ENCODE assay signal across 14 cellular contexts in genomic region chr3:134630506-134630905, GRCh38. TPM values are rescaled to one million over a fixed set of nuclear protein-coding genes. Genes with fewer than 3 reads are reported as not detected.
DNase-seq lines count a peak whose midpoint lies in the region; FAIRE-seq and TF ChIP-seq lines count a peak whose summit lies in the region.
"Had no signal": no experiment of that assay in that cellular context is flagged by ENCODE, and none has a peak within 500 bp of the region (broad histone marks: within the 10 kb centered on the region; RNA-seq: fewer than 3 reads in every experiment).

No MANE protein-coding gene starts in this region.

- H3K9me3 ChIP-seq in SU-DHL-6 (ENCODE audit: insufficient read depth, low read length) = no peaks in the 10 kb centered on the region
- peaks cover 0 to 11% of the 10 kb centered on the region in 2 donors for H3K9me3 ChIP-seq in transverse colon

- no peak overlapping the region for H3K27ac Mint-ChIP-seq in activated naive CD4-positive, alpha-beta T cell treated with anti-CD3 and anti-CD28 coated beads for 36 hours
- H3K27ac Mint-ChIP-seq: activated CD4-positive, alpha-beta T cell treated with anti-CD3 and anti-CD28 coated beads, Interleukin-2, amount 10 ng/mL, durations not matched to agents 7 days and 5 days had no signal

- H3K27me3 Mint-ChIP-seq in activated naive CD4-positive, alpha-beta T cell treated with anti-CD3 and anti-CD28 coated beads for 36 hours (ENCODE audit: low read depth) = peaks cover 5% of the 10 kb centered on the region

- no peak overlapping the region for H3K4me2 ChIP-seq in SU-DHL-6 (ENCODE audit: low read depth, low read length, poor library complexity, severe bottlenecking)

- H3K9me3 Mint-ChIP-seq in activated naive CD4-positive, alpha-beta T cell treated with anti-CD3 and anti-CD28 coated beads for 36 hours = peaks cover 19% of the 10 kb centered on the region

- CTCF ChIA-PET in RWPE1 (lab: Yijun Ruan, JAX) = interaction anchor here (0.5 kb wide), 1 partner anchor 721 kb away, joined by 3 read pairs; no protein-coding TSS in a partner anchor
- CTCF ChIA-PET in activated naive CD4-positive, alpha-beta T cell treated with anti-CD3 and anti-CD28 coated beads for 36 hours (lab: Charles Lee) = no interaction called here

- no peaks in the 10 kb centered on the region for H3K9me2 ChIP-seq in SU-DHL-6 (replicated peaks; ENCODE audit: insufficient read depth, low read length)

- WGBS in transverse colon (ENCODE audit: low coverage in 1 of 2), 2 donors = 91 to 92% methylated on average over 1 of the region's 1 CpG

- no peak overlapping the region for H2AFZ ChIP-seq in SU-DHL-6 (ENCODE audit: low read depth, low read length, severe bottlenecking)
- H2AFZ ChIP-seq: parathyroid adenoma had no signal

- intact Hi-C loops in transverse colon (cut with DNase I; ENCODE audit: low total_unique reads) = no loop called here
- intact Hi-C loops in activated naive CD4-positive, alpha-beta T cell treated with anti-CD3 and anti-CD28 coated beads for 36 hours (cut with micrococcal nuclease) = no loop called here

- H3K36me3 Mint-ChIP-seq in activated naive CD4-positive, alpha-beta T cell treated with anti-CD3 and anti-CD28 coated beads for 36 hours (ENCODE audit: low read depth) = no peaks in the 10 kb centered on the region

- in situ Hi-C loops in transverse colon (cut with MboI; ENCODE audit: low pct_ligation_motif_present in 1 of 4, low pct_unique_long_range_greater_than_20kb in 1 of 4, low sequenced_read_pairs in 3 of 4) = no loop called here

- no peaks in the 10 kb centered on the region for H3K36me3 ChIP-seq in SU-DHL-6 (ENCODE audit: low read length)
- no peaks in the 10 kb centered on the region for H3K36me3 ChIP-seq in transverse colon

- H3K4me1 ChIP-seq in transverse colon = no peaks in the 10 kb centered on the region
- H3K4me1 ChIP-seq: esophagus muscularis mucosa, parathyroid adenoma had no signal

- FAIRE-seq in H54 (lab: Jason Lieb, UNC) = peak; percentile 75

- H3K4me1 Mint-ChIP-seq in activated naive CD4-positive, alpha-beta T cell treated with anti-CD3 and anti-CD28 coated beads for 36 hours (ENCODE audit: low read depth) = no peaks in the 10 kb centered on the region
- H3K4me1 Mint-ChIP-seq: activated CD4-positive, alpha-beta T cell treated with anti-CD3 and anti-CD28 coated beads, Interleukin-2, amount 10 ng/mL, durations not matched to agents 7 days and 5 days had no signal

- H3K79me2 ChIP-seq in SU-DHL-6 (ENCODE audit: insufficient read depth, low read length) = no peaks in the 10 kb centered on the region
- H3K79me2 ChIP-seq: parathyroid adenoma had no signal

- peak; percentile 38 for TF ChIP-seq CTCF in SU-DHL-6 (IDR thresholded peaks at IDR 0.05; ENCODE audit: insufficient read depth, low read length, poor library complexity, severe bottlenecking)
- TF ChIP-seq CTCF in foreskin fibroblast (IDR thresholded peaks at IDR 0.05; ENCODE audit: low read depth, low read length) = peak; percentile 52
- TF ChIP-seq CTCF in RWPE1 (conservative IDR thresholded peaks at IDR 0.05; ENCODE audit: low read depth) = no peak
- no peak for TF ChIP-seq CTCF in transverse colon (IDR thresholded peaks at IDR 0.05)

- H3K9ac ChIP-seq in SU-DHL-6 (ENCODE audit: low read length) = no peak overlapping the region
- H3K9ac ChIP-seq: parathyroid adenoma had no signal

- H3K4me3 ChIP-seq in SU-DHL-6 (ENCODE audit: insufficient read depth, low read length, poor library complexity, severe bottlenecking) (no peak overlapping the region), foreskin fibroblast (ENCODE audit: low read depth in 1 of 2, low read length in 2 of 2) (no peak overlapping the region), transverse colon (no peak overlapping the region)
- H3K4me3 ChIP-seq: esophagus muscularis mucosa had no signal

- no peak overlapping the region for H3K4me3 Mint-ChIP-seq in activated naive CD4-positive, alpha-beta T cell treated with anti-CD3 and anti-CD28 coated beads for 36 hours
- H3K4me3 Mint-ChIP-seq: activated CD4-positive, alpha-beta T cell treated with anti-CD3 and anti-CD28 coated beads, Interleukin-2, amount 10 ng/mL, durations not matched to agents 7 days and 5 days had no signal

- H3K27me3 ChIP-seq in SU-DHL-6 (ENCODE audit: low read length) (no peaks in the 10 kb centered on the region), transverse colon (no peaks in the 10 kb centered on the region)
- H3K27me3 ChIP-seq: esophagus muscularis mucosa had no signal

- no peak overlapping the region for H3K27ac ChIP-seq in SU-DHL-6 (ENCODE audit: low read depth, low read length)
- no peak overlapping the region for H3K27ac ChIP-seq in RWPE1
- H3K27ac ChIP-seq in transverse colon = no peak overlapping the region
- H3K27ac ChIP-seq: esophagus muscularis mucosa, parathyroid adenoma had no signal

- no peaks in the 10 kb centered on the region for H3F3A ChIP-seq in SU-DHL-6 (ENCODE audit: insufficient read depth)

- POLR2A ChIA-PET in RWPE1 (lab: Yijun Ruan, JAX; ENCODE audit: low non-redundant PET) = no interaction called here

- TF ChIP-seq POLR2A in H54 (IDR thresholded peaks at IDR 0.05; ENCODE audit: low read depth, low read length) (no peak), transverse colon (IDR thresholded peaks at IDR 0.05) (no peak)

- peak; percentile 28 to 40 for DNase-seq in AML-193 (lab: John Stamatoyannopoulos, UW)
- no peak for DNase-seq in H54 (ENCODE audit: insufficient read length, low spot score)
- peak; percentile 10 to 47 for DNase-seq in foreskin fibroblast
- DNase-seq in RWPE1 (ENCODE audit: low spot score) = no peak
- DNase-seq in transverse colon = no peak
- DNase-seq in activated naive CD4-positive, alpha-beta T cell treated with anti-CD3 and anti-CD28 coated beads for 36 hours = no peak
- no peak for DNase-seq in activated CD4-positive, alpha-beta T cell treated with anti-CD3 and anti-CD28 coated beads for 1 hour
- DNase-seq: activated CD4-positive, alpha-beta T cell treated with anti-CD3 and anti-CD28 coated beads, Interleukin-2, amount 10 ng/mL, durations not matched to agents 7 days and 5 days; NCI-H2029; Right ventricle myocardium superior had no signal

- no peaks in the 10 kb centered on the region for H4K20me1 ChIP-seq in SU-DHL-6 (ENCODE audit: low read depth, low read length)

- no peak for TF ChIP-seq EP300 in transverse colon (IDR thresholded peaks at IDR 0.05; ENCODE audit: low read depth)

RNA-seq across cellular contexts. Expression of gene KY, which starts 20.3 kb away (rescaled TPM):
- under 1 TPM in 1 of 4 donors, not detected in 3; 0.41 TPM for total RNA-seq in transverse colon
- not detected for total RNA-seq in activated naive CD4-positive, alpha-beta T cell treated with anti-CD3 and anti-CD28 coated beads for 36 hours
- total RNA-seq: activated CD4-positive, alpha-beta T cell treated with anti-CD3 and anti-CD28 coated beads, Interleukin-2, amount 10 ng/mL, durations not matched to agents 7 days and 5 days; left lobe of liver had no signal

Comparison
In these comparisons a context has a peak if more than half of its experiments do, and no peak if none do; other contexts are left out.
1. DNase-seq: peak in AML-193 (2 of 2) and foreskin fibroblast (2 of 2); none in H54 (single experiment), RWPE1 (single experiment), transverse colon (single experiment), activated naive CD4-positive, alpha-beta T cell treated with anti-CD3 and anti-CD28 coated beads for 36 hours (single experiment) and activated CD4-positive, alpha-beta T cell treated with anti-CD3 and anti-CD28 coated beads for 1 hour (single experiment).
2. CTCF ChIP-seq: peak in SU-DHL-6 (single experiment) and foreskin fibroblast (single experiment); none in RWPE1 (single experiment) and transverse colon (0 of 5).